26 cellular contexts compared by ENCODE assay signal in genomic region chr18:8783335-8783993, GRCh38.
DNase-seq lines count a peak whose midpoint lies in the region; ATAC-seq, FAIRE-seq and TF ChIP-seq lines count a peak whose summit lies in the region.
"Had no signal": no experiment of that assay in that cellular context is flagged by ENCODE, and none has a peak within 500 bp of the region (broad histone marks: within the 10 kb centered on the region; RNA-seq: fewer than 3 reads in every experiment).

No MANE protein-coding gene starts in this region.

- FAIRE-seq in H1 (lab: Jason Lieb, UNC) = no peak
- FAIRE-seq: A549, GM18507, HepG2, K562 had no signal

- H2AK5ac ChIP-seq in H1 (ENCODE audit: low read depth, low read length) = no peak overlapping the region

- no peak overlapping the region for H4K8ac ChIP-seq in H1 (ENCODE audit: extremely low read depth, insufficient read depth, low read length)

- DNase-seq in NCI-H1694 treated with DMSO at 0.1 percent for 48 hours (lab: John Stamatoyannopoulos, UW) = peak; percentile 71
- DNase-seq in H1 (ENCODE audit: low read depth in 1 of 2, low spot score in 2 of 2) = no peak
- peak; percentile 58 for DNase-seq in osteoblast (ENCODE audit: insufficient read length, low spot score, missing footprints)
- no peak for DNase-seq in immature natural killer cell
- no peak for DNase-seq in heart left ventricle
- no peak for DNase-seq in activated T-cell treated with anti-CD3 and anti-CD28 coated beads, Interleukin-2, amount 50 U/mL, for 48 hours
- DNase-seq: BE2C; CD4-positive, alpha-beta memory T cell; GDM1; H7; MM.1S; NCI-H1048; NCI-H1417 treated with DMSO at 0.1 percent for 48 hours; NCI-H1930; NCI-H510A treated with DMSO at 0.1 percent for 48 hours; NCI-H748 treated with DMSO at 0.1 percent for 48 hours; NK-92 treated with Interleukin-12 subunit alpha and Interleukin-12 subunit beta, amount 100 ng/mL, for 24 hours; SIG-M5; T-cell had no signal

- H3K4me3 Mint-ChIP-seq in immature natural killer cell = no peak overlapping the region
- H3K4me3 Mint-ChIP-seq: CD4-positive, alpha-beta memory T cell; T-cell had no signal

- H3K23ac ChIP-seq in H1 (ENCODE audit: insufficient read length) = no peak overlapping the region

- intact Hi-C loops in heart left ventricle (cut with DNase I) = no loop called here

- POLR2A ChIA-PET in H1 (lab: Charles Lee; ENCODE audit: partially characterized antibody) = interaction anchor here (1.2 kb wide), 2 partner anchors 13 to 54 kb away, joined by 3 read pairs; no protein-coding TSS in a partner anchor

- no peak overlapping the region for H2BK12ac ChIP-seq in H1 (ENCODE audit: low read depth, low read length)

- no peaks in the 10 kb centered on the region for H3K4me1 Mint-ChIP-seq in immature natural killer cell

- peaks cover 0 to 33% (median 0%) of the 10 kb centered on the region in 11 experiments; a peak in 2 of 22 replicates for H4K20me1 ChIP-seq in BLaER1 treated with 17β-estradiol and CSF1 and Interleukin-3, amounts not matched to agents 10 nM and 100 nM
- H4K20me1 ChIP-seq in H1 (replicated peaks in 1 of 2; ENCODE audit: control insufficient read depth in 1 of 2, insufficient read depth in 2 of 2, low read length in 2 of 2) (no peaks in the 10 kb centered on the region), osteoblast (ENCODE audit: insufficient read depth, low read length) (no peaks in the 10 kb centered on the region)

- peaks cover 0 to 97% (median 0%) of the 10 kb centered on the region in 11 experiments; a peak in 7 of 22 replicates for H3K27me3 ChIP-seq in BLaER1 treated with 17β-estradiol and CSF1 and Interleukin-3, amounts not matched to agents 10 nM and 100 nM
- H3K27me3 ChIP-seq in H1 (replicated peaks in 1 of 4; ENCODE audit: control insufficient read depth in 3 of 4, extremely low read depth in 1 of 4, insufficient read depth in 3 of 4, low read length in 3 of 4) (no peaks in the 10 kb centered on the region), osteoblast (ENCODE audit: insufficient read depth, low read length) (no peaks in the 10 kb centered on the region), heart left ventricle (no peaks in the 10 kb centered on the region)
- H3K27me3 ChIP-seq: BE2C had no signal

- ATAC-seq in heart left ventricle = no peak
- ATAC-seq: A549, HepG2, K562, T-cell had no signal

- 91% methylated on average over 20 of the region's 28 CpGs; no CpG with 5 or more reads in 1 of the 2 experiments for WGBS in H1 (ENCODE audit: extremely low coverage in 1 of 2, insufficient coverage in 1 of 2, insufficient read length in 1 of 2, insufficient replicate concordance in 2 of 2, low coverage in 1 of 2, low lambda C conversion rate in 2 of 2, missing lambda C conversion rate in 1 of 2), 2 experiments
- 94 to 97% (median 95%) methylated on average over 24 to 28 of the region's 28 CpGs for WGBS in heart left ventricle, 4 donors

- no peak overlapping the region for H3K14ac ChIP-seq in H1 (ENCODE audit: insufficient read length)

- no peak overlapping the region for H2BK20ac ChIP-seq in H1 (ENCODE audit: low read length)

- no peak overlapping the region for H4K5ac ChIP-seq in H1 (ENCODE audit: insufficient read length, low read depth, low read length)

- H3K56ac ChIP-seq in H1 (replicated peaks; ENCODE audit: insufficient read length, low read depth, low read length) = no peak overlapping the region

- no peaks in the 10 kb centered on the region for H3K9me3 ChIP-seq in BLaER1 treated with 17β-estradiol and CSF1 and Interleukin-3, amounts not matched to agents 10 nM and 100 nM (replicated peaks in 1 of 11)
- H3K9me3 ChIP-seq in H1 (ENCODE audit: insufficient read depth in 2 of 2, low read depth in 1 of 2, low read length in 1 of 2) = no peaks in the 10 kb centered on the region
- H3K9me3 ChIP-seq in osteoblast (ENCODE audit: low read depth, low read length) = no peaks in the 10 kb centered on the region
- H3K9me3 ChIP-seq in heart left ventricle = no peaks in the 10 kb centered on the region
- H3K9me3 ChIP-seq: A549, BE2C had no signal

- peaks cover 51 to 100% (median 90%) of the 10 kb centered on the region in 10 experiments for H3K4me1 ChIP-seq in BLaER1 treated with 17β-estradiol and CSF1 and Interleukin-3, amounts not matched to agents 10 nM and 100 nM
- peaks cover 0 to 2% (median 0%) of the 10 kb centered on the region in 4 experiments; a peak in 3 of 7 replicates for H3K4me1 ChIP-seq in H1 (replicated peaks in 1 of 4; ENCODE audit: control insufficient read depth in 3 of 4, insufficient read depth in 4 of 4, low read length in 3 of 4)
- H3K4me1 ChIP-seq in osteoblast (ENCODE audit: insufficient read depth, low read length) = no peaks in the 10 kb centered on the region
- peaks cover 0 to 2% (median 0%) of the 10 kb centered on the region in 12 donors for H3K4me1 ChIP-seq in heart left ventricle
- H3K4me1 ChIP-seq: BE2C had no signal

- TF ChIP-seq POLR2A in H1 (IDR thresholded peaks at IDR 0.05; ENCODE audit: control extremely low read depth in 1 of 2, low read depth in 2 of 2, low read length in 2 of 2) = no peak
- no peak for TF ChIP-seq POLR2A in heart left ventricle (IDR thresholded peaks at IDR 0.05)

- no peaks in the 10 kb centered on the region for H3K9me3 Mint-ChIP-seq in immature natural killer cell
- H3K9me3 Mint-ChIP-seq: CD4-positive, alpha-beta memory T cell; T-cell had no signal

- no peaks in the 10 kb centered on the region for H3K79me2 ChIP-seq in H1 (ENCODE audit: control insufficient read depth in 1 of 2, insufficient read depth in 2 of 2, low read length in 2 of 2)
- no peaks in the 10 kb centered on the region for H3K79me2 ChIP-seq in osteoblast (ENCODE audit: insufficient read depth, low read length)

- TF ChIP-seq EP300 in H1 (IDR thresholded peaks at IDR 0.05; ENCODE audit: borderline replicate concordance in 1 of 2, low read depth in 2 of 2, low read length in 2 of 2) = no peak

- no peaks in the 10 kb centered on the region; the same call in 1 of the 2 replicates for H3K79me1 ChIP-seq in H1 (ENCODE audit: low read depth, low read length)

- H2BK5ac ChIP-seq in H1 (ENCODE audit: low read depth, low read length) = no peak overlapping the region

- no peak overlapping the region for H2BK15ac ChIP-seq in H1 (ENCODE audit: low read length)

- TF ChIP-seq CTCF in H1 (IDR thresholded peaks at IDR 0.05; ENCODE audit: control extremely low read depth in 1 of 3, insufficient read depth in 1 of 3, low read depth in 1 of 3, low read length in 3 of 3) (no peak), osteoblast (IDR thresholded peaks at IDR 0.05; ENCODE audit: extremely low read depth, low read depth, low read length) (no peak), heart left ventricle (IDR thresholded peaks at IDR 0.05) (no peak)

- peaks cover 5 to 11% (median 5%) of the 10 kb centered on the region in 3 donors for H3K27me3 Mint-ChIP-seq in immature natural killer cell (ENCODE audit: low read depth in 3 of 3)

- no peaks in the 10 kb centered on the region; the same call in 1 of the 2 replicates for H3K23me2 ChIP-seq in H1 (ENCODE audit: low read depth, low read length)

- H3K4me3 ChIP-seq in BLaER1 treated with 17β-estradiol and CSF1 and Interleukin-3, amounts not matched to agents 10 nM and 100 nM = peak overlapping the region; percentile 32 to 94 (median 64); a peak in 19 of 20 replicates
- H3K4me3 ChIP-seq in H1 (ENCODE audit: extremely low read depth in 1 of 4, insufficient read depth in 2 of 4, low read depth in 3 of 4, low read length in 4 of 4) = no peak overlapping the region
- no peak overlapping the region for H3K4me3 ChIP-seq in osteoblast (ENCODE audit: insufficient read depth, low read length)
- no peak overlapping the region for H3K4me3 ChIP-seq in heart left ventricle
- H3K4me3 ChIP-seq: A549, K562 had no signal

- CTCF ChIA-PET in H1 (lab: Charles Lee; ENCODE audit: partially characterized antibody) = interaction anchor here (0.6 to 1.5 kb wide), 11 partner anchors 9 to 283 kb away, joined by 3 to 4 read pairs (median 3); no protein-coding TSS in a partner anchor

- peak overlapping the region in 10 of 11 experiments; percentile 3 to 89 (median 82); a peak in 17 of 22 replicates for H3K9ac ChIP-seq in BLaER1 treated with 17β-estradiol and CSF1 and Interleukin-3, amounts not matched to agents 10 nM and 100 nM
- no peak overlapping the region for H3K9ac ChIP-seq in H1 (replicated peaks in 1 of 4; ENCODE audit: extremely low read depth in 1 of 4, low read depth in 3 of 4, low read length in 3 of 4)

- H2AFZ ChIP-seq in H1 (ENCODE audit: low read length) = no peak overlapping the region
- H2AFZ ChIP-seq in osteoblast (ENCODE audit: low read length) = no peak overlapping the region

- peak overlapping the region; percentile 86 to 99 (median 94) for H3K4me2 ChIP-seq in BLaER1 treated with 17β-estradiol and CSF1 and Interleukin-3, amounts not matched to agents 10 nM and 100 nM
- H3K4me2 ChIP-seq in H1 (ENCODE audit: insufficient read depth in 1 of 2, low read depth in 2 of 2, low read length in 2 of 2) = no peak overlapping the region
- H3K4me2 ChIP-seq in osteoblast (ENCODE audit: insufficient read depth, low read length) = no peak overlapping the region
- H3K4me2 ChIP-seq: A549 had no signal

- H3K4ac ChIP-seq in H1 (replicated peaks; ENCODE audit: insufficient read length, low read depth, low read length) = no peak overlapping the region

- H3K36me3 ChIP-seq in BLaER1 treated with 17β-estradiol and CSF1 and Interleukin-3, amounts not matched to agents 10 nM and 100 nM = peaks cover 0 to 59% (median 0%) of the 10 kb centered on the region in 11 experiments; a peak in 5 of 22 replicates
- peaks cover 7 to 40% (median 16%) of the 10 kb centered on the region in 4 experiments; a peak in 5 of 8 replicates for H3K36me3 ChIP-seq in H1 (ENCODE audit: control insufficient read depth in 2 of 4, insufficient read depth in 4 of 4, low read length in 3 of 4)
- peaks cover 49% of the 10 kb centered on the region for H3K36me3 ChIP-seq in osteoblast (ENCODE audit: insufficient read depth, low read length)
- H3K36me3 ChIP-seq in heart left ventricle = peaks cover 0 to 7% (median 0%) of the 10 kb centered on the region in 9 donors
- H3K36me3 ChIP-seq: BE2C had no signal

- no peak overlapping the region for H3K27ac Mint-ChIP-seq in immature natural killer cell
- H3K27ac Mint-ChIP-seq: CD4-positive, alpha-beta memory T cell; T-cell had no signal

- no peaks in the 10 kb centered on the region for H3K36me3 Mint-ChIP-seq in immature natural killer cell
- H3K36me3 Mint-ChIP-seq: CD4-positive, alpha-beta memory T cell; T-cell had no signal

- peak overlapping the region in 9 of 11 experiments; percentile 53 to 93 (median 84); a peak in 16 of 22 replicates for H3K27ac ChIP-seq in BLaER1 treated with 17β-estradiol and CSF1 and Interleukin-3, amounts not matched to agents 10 nM and 100 nM
- H3K27ac ChIP-seq in H1 (ENCODE audit: low read depth, low read length) = no peak overlapping the region
- no peak overlapping the region for H3K27ac ChIP-seq in osteoblast (ENCODE audit: low read depth, low read length)
- H3K27ac ChIP-seq in heart left ventricle = no peak overlapping the region
- H3K27ac ChIP-seq: HL-60, RWPE1 had no signal

- H4K91ac ChIP-seq in H1 (replicated peaks; ENCODE audit: insufficient read length, low read length) = no peak overlapping the region

- H3K18ac ChIP-seq in H1 (ENCODE audit: extremely low read depth, low read length) = no peak overlapping the region

- no peak overlapping the region for H2BK120ac ChIP-seq in H1 (replicated peaks; ENCODE audit: low read depth, low read length)

- TF ChIP-seq RAD21 in H1 (IDR thresholded peaks at IDR 0.05 in 1 of 2, conservative IDR thresholded peaks at IDR 0.05 in 1 of 2; ENCODE audit: low read depth in 2 of 2, low read length in 2 of 2) = peak; percentile 28 to 30; a peak in 3 of 4 replicates

Comparison
In these comparisons a context has a peak if more than half of its experiments do, and no peak if none do; other contexts are left out.
1. H3K27ac ChIP-seq: peak in BLaER1 treated with 17β-estradiol and CSF1 and Interleukin-3, amounts not matched to agents 10 nM and 100 nM (9 of 11); none in H1 (single experiment), osteoblast (single experiment) and heart left ventricle (0 of 12).
2. H3K4me2 ChIP-seq: peak in BLaER1 treated with 17β-estradiol and CSF1 and Interleukin-3, amounts not matched to agents 10 nM and 100 nM (11 of 11); none in H1 (0 of 2) and osteoblast (single experiment).
3. H3K4me3 ChIP-seq: peak in BLaER1 treated with 17β-estradiol and CSF1 and Interleukin-3, amounts not matched to agents 10 nM and 100 nM (10 of 10); none in H1 (0 of 4), osteoblast (single experiment) and heart left ventricle (0 of 12).
4. H3K9ac ChIP-seq: peak in BLaER1 treated with 17β-estradiol and CSF1 and Interleukin-3, amounts not matched to agents 10 nM and 100 nM (10 of 11); none in H1 (0 of 4).
5. DNase-seq: peak in NCI-H1694 treated with DMSO at 0.1 percent for 48 hours (single experiment) and osteoblast (single experiment); none in H1 (0 of 2), immature natural killer cell (0 of 3), heart left ventricle (0 of 5) and activated T-cell treated with anti-CD3 and anti-CD28 coated beads, Interleukin-2, amount 50 U/mL, for 48 hours (0 of 2).